ENCODE assay signal across 1 cellular context in the genomic region with DNA sequence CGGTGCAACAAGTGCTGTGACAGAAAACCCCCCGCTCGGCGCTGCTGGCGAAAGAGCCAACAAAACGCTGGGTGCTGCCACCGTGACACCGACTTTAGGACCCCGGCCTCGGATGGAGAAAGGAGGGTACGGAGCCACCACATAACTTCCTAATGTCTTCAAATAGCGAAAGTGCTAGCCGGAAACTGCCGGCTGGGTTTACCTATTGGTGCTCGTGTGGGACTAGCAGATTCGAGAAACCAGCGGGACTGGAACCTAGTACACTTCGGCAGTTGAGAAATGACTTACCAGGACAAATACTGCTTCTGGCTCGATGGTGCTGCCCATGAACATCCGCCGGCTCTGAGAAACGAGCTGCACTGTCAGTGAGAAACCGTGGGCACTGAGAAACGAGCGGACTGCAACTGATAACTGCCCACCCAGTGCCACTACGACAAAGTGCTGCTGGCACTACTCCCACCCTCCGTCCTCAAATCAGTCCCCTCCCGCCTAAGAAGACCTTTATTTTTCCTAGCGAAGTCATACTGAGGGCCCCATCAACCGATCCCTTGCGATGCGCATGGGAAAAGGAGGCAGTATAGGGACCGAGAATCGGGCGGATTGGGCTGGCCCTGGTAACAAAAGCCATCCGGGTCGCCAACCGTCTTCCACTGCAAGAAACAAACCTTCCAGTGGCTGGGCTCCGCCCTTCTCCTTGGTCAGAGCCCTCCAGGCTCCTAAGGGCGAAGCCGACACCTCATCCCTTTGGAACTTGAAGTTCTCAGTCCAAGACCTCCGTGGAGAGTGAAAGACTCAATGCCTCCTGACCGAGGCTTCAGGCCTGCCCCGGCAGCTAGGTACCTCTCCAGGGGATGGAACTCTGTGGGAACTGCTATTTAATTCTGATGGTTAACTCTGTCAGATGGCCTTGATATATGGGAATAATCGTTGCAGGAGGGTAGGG.
A peak's percentile ranks its signal among the peaks of the same experiment; 100 is the strongest.
TF ChIP-seq lines count a peak whose summit lies in the region.

No MANE protein-coding gene starts in this region.

TF ChIP-seq in HepG2, 621 proteins besides CTCF, POLR2A, EP300 and RAD21 (continued from another document and continues in another):
- TF ChIP-seq, protein P1, sequence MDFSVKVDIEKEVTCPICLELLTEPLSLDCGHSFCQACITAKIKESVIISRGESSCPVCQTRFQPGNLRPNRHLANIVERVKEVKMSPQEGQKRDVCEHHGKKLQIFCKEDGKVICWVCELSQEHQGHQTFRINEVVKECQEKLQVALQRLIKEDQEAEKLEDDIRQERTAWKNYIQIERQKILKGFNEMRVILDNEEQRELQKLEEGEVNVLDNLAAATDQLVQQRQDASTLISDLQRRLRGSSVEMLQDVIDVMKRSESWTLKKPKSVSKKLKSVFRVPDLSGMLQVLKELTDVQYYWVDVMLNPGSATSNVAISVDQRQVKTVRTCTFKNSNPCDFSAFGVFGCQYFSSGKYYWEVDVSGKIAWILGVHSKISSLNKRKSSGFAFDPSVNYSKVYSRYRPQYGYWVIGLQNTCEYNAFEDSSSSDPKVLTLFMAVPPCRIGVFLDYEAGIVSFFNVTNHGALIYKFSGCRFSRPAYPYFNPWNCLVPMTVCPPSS (IDR thresholded peaks at IDR 0.05) = no peak
- TF ChIP-seq ZNF549 (CRISPR knock-in tag; IDR thresholded peaks at IDR 0.05) (no peak), ZNF619 (CRISPR knock-in tag; IDR thresholded peaks at IDR 0.05) (no peak), ZNF883 (CRISPR knock-in tag; IDR thresholded peaks at IDR 0.05; ENCODE audit: not compliant biosample characterization) (no peak), MAFG (CRISPR knock-in tag; IDR thresholded peaks at IDR 0.05) (no peak), ZSCAN22 (CRISPR knock-in tag; IDR thresholded peaks at IDR 0.05) (no peak), MED1 (CRISPR knock-in tag; IDR thresholded peaks at IDR 0.05) (peak; percentile 31; the same call in 1 of the 2 replicates), SATB2 (CRISPR knock-in tag; IDR thresholded peaks at IDR 0.05) (no peak), HOXA3 (CRISPR knock-in tag; IDR thresholded peaks at IDR 0.05) (peak; percentile 70; the same call in 1 of the 2 replicates), NR1H2 (CRISPR knock-in tag; IDR thresholded peaks at IDR 0.05; ENCODE audit: borderline replicate concordance, low read depth) (no peak), TP53 (CRISPR knock-in tag; conservative IDR thresholded peaks at IDR 0.05) (no peak), IKZF4 (CRISPR knock-in tag; IDR thresholded peaks at IDR 0.05; ENCODE audit: borderline replicate concordance, low read depth, not compliant biosample characterization) (no peak), LCORL (IDR thresholded peaks at IDR 0.05) (no peak), LCORL (CRISPR knock-in tag; IDR thresholded peaks at IDR 0.05) (no peak), KDM4B (CRISPR knock-in tag; IDR thresholded peaks at IDR 0.05) (no peak), ZFP36L1 (CRISPR knock-in tag; IDR thresholded peaks at IDR 0.05) (no peak), ZSCAN20 (CRISPR knock-in tag; IDR thresholded peaks at IDR 0.05; ENCODE audit: borderline replicate concordance) (no peak), KMT2A (CRISPR knock-in tag; IDR thresholded peaks at IDR 0.05) (peak; percentile 97), NFKB2 (CRISPR knock-in tag; IDR thresholded peaks at IDR 0.05; ENCODE audit: borderline replicate concordance) (no peak), RARG (CRISPR knock-in tag; IDR thresholded peaks at IDR 0.05; ENCODE audit: low read depth) (no peak), NRL (CRISPR knock-in tag; IDR thresholded peaks at IDR 0.05; ENCODE audit: borderline replicate concordance) (no peak)
- TF ChIP-seq, protein P2, sequence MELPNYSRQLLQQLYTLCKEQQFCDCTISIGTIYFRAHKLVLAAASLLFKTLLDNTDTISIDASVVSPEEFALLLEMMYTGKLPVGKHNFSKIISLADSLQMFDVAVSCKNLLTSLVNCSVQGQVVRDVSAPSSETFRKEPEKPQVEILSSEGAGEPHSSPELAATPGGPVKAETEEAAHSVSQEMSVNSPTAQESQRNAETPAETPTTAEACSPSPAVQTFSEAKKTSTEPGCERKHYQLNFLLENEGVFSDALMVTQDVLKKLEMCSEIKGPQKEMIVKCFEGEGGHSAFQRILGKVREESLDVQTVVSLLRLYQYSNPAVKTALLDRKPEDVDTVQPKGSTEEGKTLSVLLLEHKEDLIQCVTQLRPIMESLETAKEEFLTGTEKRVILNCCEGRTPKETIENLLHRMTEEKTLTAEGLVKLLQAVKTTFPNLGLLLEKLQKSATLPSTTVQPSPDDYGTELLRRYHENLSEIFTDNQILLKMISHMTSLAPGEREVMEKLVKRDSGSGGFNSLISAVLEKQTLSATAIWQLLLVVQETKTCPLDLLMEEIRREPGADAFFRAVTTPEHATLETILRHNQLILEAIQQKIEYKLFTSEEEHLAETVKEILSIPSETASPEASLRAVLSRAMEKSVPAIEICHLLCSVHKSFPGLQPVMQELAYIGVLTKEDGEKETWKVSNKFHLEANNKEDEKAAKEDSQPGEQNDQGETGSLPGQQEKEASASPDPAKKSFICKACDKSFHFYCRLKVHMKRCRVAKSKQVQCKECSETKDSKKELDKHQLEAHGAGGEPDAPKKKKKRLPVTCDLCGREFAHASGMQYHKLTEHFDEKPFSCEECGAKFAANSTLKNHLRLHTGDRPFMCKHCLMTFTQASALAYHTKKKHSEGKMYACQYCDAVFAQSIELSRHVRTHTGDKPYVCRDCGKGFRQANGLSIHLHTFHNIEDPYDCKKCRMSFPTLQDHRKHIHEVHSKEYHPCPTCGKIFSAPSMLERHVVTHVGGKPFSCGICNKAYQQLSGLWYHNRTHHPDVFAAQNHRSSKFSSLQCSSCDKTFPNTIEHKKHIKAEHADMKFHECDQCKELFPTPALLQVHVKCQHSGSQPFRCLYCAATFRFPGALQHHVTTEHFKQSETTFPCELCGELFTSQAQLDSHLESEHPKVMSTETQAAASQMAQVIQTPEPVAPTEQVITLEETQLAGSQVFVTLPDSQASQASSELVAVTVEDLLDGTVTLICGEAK (IDR thresholded peaks at IDR 0.05) = no peak
- TF ChIP-seq, protein P2 (CRISPR knock-in tag; IDR thresholded peaks at IDR 0.05) = no peak; the same call in 1 of the 2 replicates
- TF ChIP-seq, protein P3, sequence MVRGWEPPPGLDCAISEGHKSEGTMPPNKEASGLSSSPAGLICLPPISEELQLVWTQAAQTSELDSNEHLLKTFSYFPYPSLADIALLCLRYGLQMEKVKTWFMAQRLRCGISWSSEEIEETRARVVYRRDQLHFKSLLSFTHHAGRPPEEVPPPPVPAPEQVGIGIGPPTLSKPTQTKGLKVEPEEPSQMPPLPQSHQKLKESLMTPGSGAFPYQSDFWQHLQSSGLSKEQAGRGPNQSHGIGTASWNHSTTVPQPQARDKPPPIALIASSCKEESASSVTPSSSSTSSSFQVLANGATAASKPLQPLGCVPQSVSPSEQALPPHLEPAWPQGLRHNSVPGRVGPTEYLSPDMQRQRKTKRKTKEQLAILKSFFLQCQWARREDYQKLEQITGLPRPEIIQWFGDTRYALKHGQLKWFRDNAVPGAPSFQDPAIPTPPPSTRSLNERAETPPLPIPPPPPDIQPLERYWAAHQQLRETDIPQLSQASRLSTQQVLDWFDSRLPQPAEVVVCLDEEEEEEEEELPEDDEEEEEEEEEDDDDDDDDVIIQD (CRISPR knock-in tag; IDR thresholded peaks at IDR 0.05; ENCODE audit: low read depth) = peak; percentile 24; the same call in 1 of the 2 replicates
- TF ChIP-seq, protein P4, sequence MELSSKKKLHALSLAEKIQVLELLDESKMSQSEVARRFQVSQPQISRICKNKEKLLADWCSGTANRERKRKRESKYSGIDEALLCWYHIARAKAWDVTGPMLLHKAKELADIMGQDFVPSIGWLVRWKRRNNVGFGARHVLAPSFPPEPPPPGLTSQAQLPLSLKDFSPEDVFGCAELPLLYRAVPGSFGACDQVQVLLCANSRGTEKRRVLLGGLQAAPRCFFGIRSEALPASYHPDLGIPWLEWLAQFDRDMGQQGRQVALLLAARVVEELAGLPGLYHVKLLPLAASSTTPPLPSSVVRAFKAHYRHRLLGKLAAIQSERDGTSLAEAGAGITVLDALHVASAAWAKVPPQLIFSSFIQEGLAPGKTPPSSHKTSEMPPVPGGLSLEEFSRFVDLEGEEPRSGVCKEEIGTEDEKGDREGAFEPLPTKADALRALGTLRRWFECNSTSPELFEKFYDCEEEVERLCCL (CRISPR knock-in tag; IDR thresholded peaks at IDR 0.05; ENCODE audit: borderline replicate concordance) = no peak
- TF ChIP-seq, protein P5, sequence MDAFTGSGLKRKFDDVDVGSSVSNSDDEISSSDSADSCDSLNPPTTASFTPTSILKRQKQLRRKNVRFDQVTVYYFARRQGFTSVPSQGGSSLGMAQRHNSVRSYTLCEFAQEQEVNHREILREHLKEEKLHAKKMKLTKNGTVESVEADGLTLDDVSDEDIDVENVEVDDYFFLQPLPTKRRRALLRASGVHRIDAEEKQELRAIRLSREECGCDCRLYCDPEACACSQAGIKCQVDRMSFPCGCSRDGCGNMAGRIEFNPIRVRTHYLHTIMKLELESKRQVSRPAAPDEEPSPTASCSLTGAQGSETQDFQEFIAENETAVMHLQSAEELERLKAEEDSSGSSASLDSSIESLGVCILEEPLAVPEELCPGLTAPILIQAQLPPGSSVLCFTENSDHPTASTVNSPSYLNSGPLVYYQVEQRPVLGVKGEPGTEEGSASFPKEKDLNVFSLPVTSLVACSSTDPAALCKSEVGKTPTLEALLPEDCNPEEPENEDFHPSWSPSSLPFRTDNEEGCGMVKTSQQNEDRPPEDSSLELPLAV (CRISPR knock-in tag; conservative IDR thresholded peaks at IDR 0.05; ENCODE audit: low read depth) = no peak
- TF ChIP-seq, protein P6, sequence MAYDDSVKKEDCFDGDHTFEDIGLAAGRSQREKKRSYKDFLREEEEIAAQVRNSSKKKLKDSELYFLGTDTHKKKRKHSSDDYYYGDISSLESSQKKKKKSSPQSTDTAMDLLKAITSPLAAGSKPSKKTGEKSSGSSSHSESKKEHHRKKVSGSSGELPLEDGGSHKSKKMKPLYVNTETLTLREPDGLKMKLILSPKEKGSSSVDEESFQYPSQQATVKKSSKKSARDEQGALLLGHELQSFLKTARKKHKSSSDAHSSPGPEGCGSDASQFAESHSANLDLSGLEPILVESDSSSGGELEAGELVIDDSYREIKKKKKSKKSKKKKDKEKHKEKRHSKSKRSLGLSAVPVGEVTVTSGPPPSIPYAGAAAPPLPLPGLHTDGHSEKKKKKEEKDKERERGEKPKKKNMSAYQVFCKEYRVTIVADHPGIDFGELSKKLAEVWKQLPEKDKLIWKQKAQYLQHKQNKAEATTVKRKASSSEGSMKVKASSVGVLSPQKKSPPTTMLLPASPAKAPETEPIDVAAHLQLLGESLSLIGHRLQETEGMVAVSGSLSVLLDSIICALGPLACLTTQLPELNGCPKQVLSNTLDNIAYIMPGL (CRISPR knock-in tag; IDR thresholded peaks at IDR 0.05; ENCODE audit: borderline replicate concordance in 1 of 2, low read depth in 1 of 2) = peak; percentile 74 to 87
- TF ChIP-seq, protein P7, sequence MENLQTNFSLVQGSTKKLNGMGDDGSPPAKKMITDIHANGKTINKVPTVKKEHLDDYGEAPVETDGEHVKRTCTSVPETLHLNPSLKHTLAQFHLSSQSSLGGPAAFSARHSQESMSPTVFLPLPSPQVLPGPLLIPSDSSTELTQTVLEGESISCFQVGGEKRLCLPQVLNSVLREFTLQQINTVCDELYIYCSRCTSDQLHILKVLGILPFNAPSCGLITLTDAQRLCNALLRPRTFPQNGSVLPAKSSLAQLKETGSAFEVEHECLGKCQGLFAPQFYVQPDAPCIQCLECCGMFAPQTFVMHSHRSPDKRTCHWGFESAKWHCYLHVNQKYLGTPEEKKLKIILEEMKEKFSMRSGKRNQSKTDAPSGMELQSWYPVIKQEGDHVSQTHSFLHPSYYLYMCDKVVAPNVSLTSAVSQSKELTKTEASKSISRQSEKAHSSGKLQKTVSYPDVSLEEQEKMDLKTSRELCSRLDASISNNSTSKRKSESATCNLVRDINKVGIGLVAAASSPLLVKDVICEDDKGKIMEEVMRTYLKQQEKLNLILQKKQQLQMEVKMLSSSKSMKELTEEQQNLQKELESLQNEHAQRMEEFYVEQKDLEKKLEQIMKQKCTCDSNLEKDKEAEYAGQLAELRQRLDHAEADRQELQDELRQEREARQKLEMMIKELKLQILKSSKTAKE (CRISPR knock-in tag; IDR thresholded peaks at IDR 0.05; ENCODE audit: borderline replicate concordance) = no peak
- TF ChIP-seq, protein P8, sequence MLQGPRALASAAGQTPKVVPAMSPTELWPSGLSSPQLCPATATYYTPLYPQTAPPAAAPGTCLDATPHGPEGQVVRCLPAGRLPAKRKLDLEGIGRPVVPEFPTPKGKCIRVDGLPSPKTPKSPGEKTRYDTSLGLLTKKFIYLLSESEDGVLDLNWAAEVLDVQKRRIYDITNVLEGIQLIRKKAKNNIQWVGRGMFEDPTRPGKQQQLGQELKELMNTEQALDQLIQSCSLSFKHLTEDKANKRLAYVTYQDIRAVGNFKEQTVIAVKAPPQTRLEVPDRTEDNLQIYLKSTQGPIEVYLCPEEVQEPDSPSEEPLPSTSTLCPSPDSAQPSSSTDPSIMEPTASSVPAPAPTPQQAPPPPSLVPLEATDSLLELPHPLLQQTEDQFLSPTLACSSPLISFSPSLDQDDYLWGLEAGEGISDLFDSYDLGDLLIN (CRISPR knock-in tag; IDR thresholded peaks at IDR 0.05; ENCODE audit: borderline replicate concordance) = 0 out of 2 replicates have a peak, but pooled peaks have one; percentile 9
- TF ChIP-seq, protein P9, sequence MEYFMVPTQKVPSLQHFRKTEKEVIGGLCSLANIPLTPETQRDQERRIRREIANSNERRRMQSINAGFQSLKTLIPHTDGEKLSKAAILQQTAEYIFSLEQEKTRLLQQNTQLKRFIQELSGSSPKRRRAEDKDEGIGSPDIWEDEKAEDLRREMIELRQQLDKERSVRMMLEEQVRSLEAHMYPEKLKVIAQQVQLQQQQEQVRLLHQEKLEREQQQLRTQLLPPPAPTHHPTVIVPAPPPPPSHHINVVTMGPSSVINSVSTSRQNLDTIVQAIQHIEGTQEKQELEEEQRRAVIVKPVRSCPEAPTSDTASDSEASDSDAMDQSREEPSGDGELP (IDR thresholded peaks at IDR 0.05; ENCODE audit: borderline replicate concordance, low read depth) = peak; percentile 20; the same call in 1 of the 2 replicates
